In the genomic region with DNA sequence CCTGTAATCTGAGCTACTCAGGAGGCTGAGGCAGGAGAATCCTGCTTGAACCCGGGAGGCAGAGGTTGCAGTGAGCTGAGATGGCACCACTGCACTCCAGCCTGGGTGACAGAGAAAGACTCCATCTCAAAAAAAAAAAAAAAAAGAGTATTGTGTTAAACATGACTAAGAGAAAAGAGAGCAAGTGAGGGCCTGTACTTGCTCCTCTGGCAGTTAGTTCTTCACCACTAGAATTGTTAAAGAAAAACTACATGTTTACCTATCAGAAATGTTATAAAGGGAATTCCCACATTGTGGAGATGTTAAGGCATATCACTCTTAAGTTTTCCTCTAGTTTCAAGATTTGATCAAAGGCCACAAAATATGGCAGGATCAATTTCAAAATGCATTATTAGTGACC, we compare ENCODE assay signal across 17 cellular contexts.
DNase-seq lines count a peak whose midpoint lies in the region; ATAC-seq, FAIRE-seq and TF ChIP-seq lines count a peak whose summit lies in the region.
"Had no signal": no experiment of that assay in that cellular context is flagged by ENCODE, and none has a peak within 500 bp of the region (broad histone marks: within the 10 kb centered on the region; RNA-seq: fewer than 3 reads in every experiment).

No MANE protein-coding gene starts in this region.

- H3K9me3 Mint-ChIP-seq in activated CD8-positive, alpha-beta T cell treated with anti-CD3 and anti-CD28 coated beads, Interleukin-2, amount 10 ng/mL, durations not matched to agents 7 days and 5 days (ENCODE audit: insufficient read depth): no peaks in the 10 kb centered on the region

- H3K27me3 ChIP-seq in RWPE2 (ENCODE audit: insufficient read depth, poor library complexity, severe bottlenecking) (no peaks in the 10 kb centered on the region), keratinocyte (ENCODE audit: control insufficient read depth, extremely low read depth, insufficient read depth, low read length) (no peaks in the 10 kb centered on the region), neuronal stem cell (ENCODE audit: control insufficient read depth in 3 of 3, insufficient read depth in 3 of 3, low read depth in 1 of 3, low read length in 3 of 3) (no peaks in the 10 kb centered on the region)

- no peaks in the 10 kb centered on the region for H3K79me2 ChIP-seq in keratinocyte (ENCODE audit: control insufficient read depth, insufficient read depth, low read length)

- H3K4me3 ChIP-seq in RWPE2 (ENCODE audit: severe bottlenecking) (no peak overlapping the region), keratinocyte (ENCODE audit: control insufficient read depth in 2 of 3, extremely low read depth in 1 of 3, insufficient read depth in 2 of 3, low read depth in 1 of 3, low read length in 3 of 3) (no peak overlapping the region), neuronal stem cell (ENCODE audit: low read length in 2 of 2) (no peak overlapping the region)
- H3K4me3 ChIP-seq: GM23248 had no signal

- H3K9me1 ChIP-seq in keratinocyte (ENCODE audit: control insufficient read depth, extremely low read depth, insufficient read depth, low read length): no peaks in the 10 kb centered on the region

- H4K20me1 ChIP-seq in keratinocyte (ENCODE audit: control insufficient read depth, extremely low read depth, insufficient read depth, low read length): no peaks in the 10 kb centered on the region

- TF ChIP-seq CTCF in RWPE2 (IDR thresholded peaks at IDR 0.05; ENCODE audit: poor library complexity, severe bottlenecking) (no peak), keratinocyte (optimal IDR thresholded peaks at IDR 0.05 in 1 of 3, IDR thresholded peaks at IDR 0.05 in 1 of 3, conservative IDR thresholded peaks at IDR 0.05 in 1 of 3; ENCODE audit: extremely low read depth in 1 of 3, insufficient read depth in 2 of 3, low read length in 3 of 3) (no peak)

- H2AFZ ChIP-seq in keratinocyte (ENCODE audit: control insufficient read depth, low read length) (no peak overlapping the region), neuronal stem cell (ENCODE audit: low read length) (no peak overlapping the region)
- H2AFZ ChIP-seq: GM23248 had no signal

- H2BK120ac ChIP-seq in neuronal stem cell (ENCODE audit: low read depth, low read length): no peak overlapping the region

- H2BK15ac ChIP-seq in neuronal stem cell (ENCODE audit: low read length): no peak overlapping the region

- POLR2A ChIA-PET in activated CD8-positive, alpha-beta T cell treated with anti-CD3 and anti-CD28 coated beads, Interleukin-2, amount 10 ng/mL, durations not matched to agents 7 days and 5 days (lab: Charles Lee): no interaction called here

- no peaks in the 10 kb centered on the region for H3K4me1 Mint-ChIP-seq in activated CD8-positive, alpha-beta T cell treated with anti-CD3 and anti-CD28 coated beads, Interleukin-2, amount 10 ng/mL, durations not matched to agents 7 days and 5 days (ENCODE audit: low read depth)
- H3K4me1 Mint-ChIP-seq: B cell had no signal

- ATAC-seq in RWPE2 (ENCODE audit: low read depth): peak; percentile 64
- ATAC-seq in activated CD8-positive, alpha-beta T cell treated with anti-CD3 and anti-CD28 coated beads, Interleukin-2, amount 10 ng/mL, durations not matched to agents 7 days and 5 days: no peak
- ATAC-seq: HCT116 had no signal

- no peak overlapping the region for H3K9ac ChIP-seq in keratinocyte (ENCODE audit: control insufficient read depth, extremely low read depth, insufficient read depth, low read length)
- no peak overlapping the region for H3K9ac ChIP-seq in neuronal stem cell (ENCODE audit: low read depth, low read length, poor library complexity)
- H3K9ac ChIP-seq: GM23248 had no signal

- H3K4ac ChIP-seq in neuronal stem cell (ENCODE audit: low read length): no peak overlapping the region

- no peak for DNase-seq in RWPE2 (ENCODE audit: low spot score)
- DNase-seq in epithelial cell of prostate (ENCODE audit: low read depth, low spot score): peak; percentile 41
- DNase-seq in keratinocyte (ENCODE audit: low read depth, low spot score): no peak
- DNase-seq in NCI-H2029 (lab: John Stamatoyannopoulos, UW): no peak
- DNase-seq in neuronal stem cell (ENCODE audit: low spot score): no peak
- DNase-seq in activated CD8-positive, alpha-beta T cell treated with anti-CD3 and anti-CD28 coated beads, Interleukin-2, amount 10 ng/mL, durations not matched to agents 7 days and 5 days: no peak
- DNase-seq in ecto neural progenitor cell (ENCODE audit: low spot score): no peak
- DNase-seq: C1 segment of cervical spinal cord; Calu3; CD4-positive, alpha-beta T cell; DMS 273 treated with DMSO at 0.1 percent for 48 hours; GM23248 had no signal

- no peak overlapping the region for H2BK5ac ChIP-seq in neuronal stem cell (ENCODE audit: low read length)

- H3K9me3 ChIP-seq in RWPE2 (ENCODE audit: severe bottlenecking): no peaks in the 10 kb centered on the region
- no peaks in the 10 kb centered on the region for H3K9me3 ChIP-seq in keratinocyte (ENCODE audit: control insufficient read depth, low read depth, low read length)
- H3K9me3 ChIP-seq in neuronal stem cell (replicated peaks in 1 of 2; ENCODE audit: control insufficient read depth in 2 of 2, insufficient read depth in 1 of 2, low read depth in 1 of 2, low read length in 2 of 2): no peaks in the 10 kb centered on the region

- H3K27me3 Mint-ChIP-seq in activated CD8-positive, alpha-beta T cell treated with anti-CD3 and anti-CD28 coated beads, Interleukin-2, amount 10 ng/mL, durations not matched to agents 7 days and 5 days (ENCODE audit: low read depth): no peaks in the 10 kb centered on the region
- H3K27me3 Mint-ChIP-seq: B cell; CD4-positive, alpha-beta T cell had no signal

- H3K36me3 ChIP-seq in RWPE2 (ENCODE audit: low read depth) (no peaks in the 10 kb centered on the region), keratinocyte (ENCODE audit: control insufficient read depth in 2 of 2, extremely low read depth in 1 of 2, insufficient read depth in 2 of 2, low read length in 2 of 2) (no peaks in the 10 kb centered on the region), neuronal stem cell (replicated peaks in 1 of 2; ENCODE audit: control insufficient read depth in 2 of 2, insufficient read depth in 2 of 2, low read length in 2 of 2) (no peaks in the 10 kb centered on the region)

- H3K14ac ChIP-seq in neuronal stem cell (ENCODE audit: low read length): no peak overlapping the region

- no peak overlapping the region for H3K27ac ChIP-seq in RWPE2 (ENCODE audit: poor library complexity, severe bottlenecking)
- H3K27ac ChIP-seq in epithelial cell of prostate: peak overlapping the region; percentile 58
- H3K27ac ChIP-seq in keratinocyte (ENCODE audit: control insufficient read depth, insufficient read depth, low read length): peak overlapping the region; percentile 43
- H3K27ac ChIP-seq in neuronal stem cell (replicated peaks; ENCODE audit: low read length): no peak overlapping the region
- H3K27ac ChIP-seq: GM23248 had no signal

- H3K4me3 Mint-ChIP-seq in activated CD8-positive, alpha-beta T cell treated with anti-CD3 and anti-CD28 coated beads, Interleukin-2, amount 10 ng/mL, durations not matched to agents 7 days and 5 days: no peak overlapping the region
- H3K4me3 Mint-ChIP-seq: B cell; CD4-positive, alpha-beta T cell had no signal

- CTCF ChIA-PET in activated CD8-positive, alpha-beta T cell treated with anti-CD3 and anti-CD28 coated beads, Interleukin-2, amount 10 ng/mL, durations not matched to agents 7 days and 5 days (lab: Charles Lee): no interaction called here

- no peak overlapping the region for H3K27ac Mint-ChIP-seq in activated CD8-positive, alpha-beta T cell treated with anti-CD3 and anti-CD28 coated beads, Interleukin-2, amount 10 ng/mL, durations not matched to agents 7 days and 5 days
- H3K27ac Mint-ChIP-seq: B cell; CD4-positive, alpha-beta T cell had no signal

- no peak overlapping the region for H2BK12ac ChIP-seq in neuronal stem cell (ENCODE audit: low read length)

- H4K91ac ChIP-seq in neuronal stem cell (ENCODE audit: low read depth, low read length, poor library complexity): no peak overlapping the region

- H3K4me1 ChIP-seq in RWPE2 (ENCODE audit: insufficient read depth, poor library complexity, severe bottlenecking) (peaks cover 11% of the 10 kb centered on the region), keratinocyte (ENCODE audit: control insufficient read depth, extremely low read depth, insufficient read depth, low read length) (peaks cover 22% of the 10 kb centered on the region), neuronal stem cell (ENCODE audit: control insufficient read depth in 2 of 2, insufficient read depth in 1 of 2, low read depth in 1 of 2, low read length in 2 of 2) (peaks cover 0 to 5% of the 10 kb centered on the region in 2 donors)

- H3K79me1 ChIP-seq in neuronal stem cell (ENCODE audit: low read depth, low read length): no peaks in the 10 kb centered on the region

- H3K18ac ChIP-seq in neuronal stem cell (ENCODE audit: low read length): no peak overlapping the region

- H2AK5ac ChIP-seq in neuronal stem cell (ENCODE audit: low read depth, low read length): no peak overlapping the region

- no CpG with 5 or more reads among the region's 1 CpG for WGBS in neuronal stem cell (ENCODE audit: extremely low coverage in 2 of 2, insufficient read length in 2 of 2, insufficient replicate concordance in 1 of 2), 2 donors

- H3K23ac ChIP-seq in neuronal stem cell (ENCODE audit: low read depth, low read length, poor library complexity): no peak overlapping the region

- H3K4me2 ChIP-seq in keratinocyte (ENCODE audit: control insufficient read depth, extremely low read depth, insufficient read depth, low read depth, low read length): peak overlapping the region; percentile 61
- H3K4me2 ChIP-seq in neuronal stem cell (ENCODE audit: insufficient read depth, low read length, poor library complexity, severe bottlenecking): no peak overlapping the region

- dilution Hi-C loops in keratinocyte (cut with MboI; ENCODE audit: extremely low pct_ligation_motif_present, low sequenced_read_pairs): no loop called here

- FAIRE-seq in keratinocyte (lab: Jason Lieb, UNC): no peak
- FAIRE-seq: A204.1, GM18507, H54 had no signal

- no peak overlapping the region for H4K8ac ChIP-seq in neuronal stem cell (ENCODE audit: low read depth, low read length)

- H3K36me3 Mint-ChIP-seq in activated CD8-positive, alpha-beta T cell treated with anti-CD3 and anti-CD28 coated beads, Interleukin-2, amount 10 ng/mL, durations not matched to agents 7 days and 5 days (ENCODE audit: low read depth): no peaks in the 10 kb centered on the region

Comparison
In these comparisons a context has a peak if more than half of its experiments do, and no peak if none do; other contexts are left out.
1. H3K27ac ChIP-seq: peak in epithelial cell of prostate (single experiment) and keratinocyte (single experiment); none in RWPE2 (single experiment) and neuronal stem cell (single experiment).